ENCODE assay signal across 1 cellular context in the genomic region with DNA sequence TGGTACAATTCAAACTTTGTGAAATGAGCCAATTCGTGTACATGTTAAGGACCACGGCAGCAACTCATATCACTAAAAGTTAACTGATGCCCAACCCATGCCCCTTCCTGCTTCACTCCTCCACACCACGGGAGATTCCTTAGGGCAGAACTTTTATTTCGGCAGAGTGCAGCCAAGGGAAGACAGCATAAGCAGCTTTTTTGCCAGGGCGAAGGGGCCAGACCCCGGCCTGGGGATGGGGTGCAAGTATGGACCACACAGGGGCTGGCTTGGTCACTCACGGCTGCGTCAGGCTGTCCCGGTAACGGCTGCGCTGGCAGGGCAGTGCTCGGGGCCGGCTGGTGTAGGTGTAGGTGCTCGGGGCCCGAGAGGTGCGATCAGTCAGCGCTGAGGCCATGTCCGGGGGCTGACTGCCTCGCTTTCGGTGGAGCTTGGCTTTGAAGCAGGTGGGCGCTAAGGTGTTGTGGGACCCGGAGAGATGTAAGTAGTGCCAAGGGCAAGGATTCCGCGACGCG.
TF ChIP-seq lines count a peak whose summit lies in the region.

No MANE protein-coding gene starts in this region.

TF ChIP-seq in A549, 52 proteins besides CTCF, POLR2A, EP300 and RAD21 (continued from another document):
- TF ChIP-seq EHMT2 (IDR thresholded peaks at IDR 0.05; ENCODE audit: low read depth): no peak
